Comparison of ENCODE assay signal across 7 cellular contexts in genomic region chr15:40130118-40130517, GRCh38.
"Had no signal": no experiment of that assay in that cellular context is flagged by ENCODE, and none has a peak within 500 bp of the region (broad histone marks: within the 10 kb centered on the region; RNA-seq: fewer than 3 reads in every experiment).

No MANE protein-coding gene starts in this region.

- H3K4me3 Mint-ChIP-seq: H9 had no signal

- H3K27ac Mint-ChIP-seq: H9 had no signal

- H3K27ac ChIP-seq: GM23248 had no signal

- H2AFZ ChIP-seq: GM23248 had no signal

- DNase-seq: GM23248, GOT3, H9, HCEC 1CT, IMR-90 had no signal

- H3K4me3 ChIP-seq: GM23248 had no signal

- FAIRE-seq: H54, HTR-8/SVneo had no signal

- H3K9ac ChIP-seq: GM23248 had no signal
